ENCODE assay signal across 1 cellular context in the genomic region with DNA sequence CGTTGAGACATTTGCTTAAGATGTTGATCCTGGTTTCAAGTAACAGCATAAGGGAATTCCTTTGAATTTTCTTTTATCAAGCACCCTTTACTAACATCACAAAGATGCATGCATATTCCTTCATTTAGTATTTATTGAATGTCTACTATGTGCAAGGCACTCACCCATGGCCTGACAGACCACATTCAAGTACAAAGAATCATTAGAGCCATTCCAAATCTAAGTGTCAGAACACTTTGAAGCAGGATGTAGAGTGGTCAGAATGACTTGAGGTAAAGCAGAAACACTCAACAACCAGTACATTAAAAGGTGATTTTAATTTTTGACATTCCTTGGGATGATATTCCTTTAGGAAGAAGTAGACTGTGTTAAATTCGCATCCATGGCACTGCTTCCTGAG.
TF ChIP-seq lines count a peak whose summit lies in the region.

No MANE protein-coding gene starts in this region.

TF ChIP-seq in HepG2, 621 proteins besides CTCF, POLR2A, EP300 and RAD21:
- no peak for TF ChIP-seq ZNF790 (CRISPR knock-in tag; IDR thresholded peaks at IDR 0.05; ENCODE audit: borderline replicate concordance)
- TF ChIP-seq, protein P1, sequence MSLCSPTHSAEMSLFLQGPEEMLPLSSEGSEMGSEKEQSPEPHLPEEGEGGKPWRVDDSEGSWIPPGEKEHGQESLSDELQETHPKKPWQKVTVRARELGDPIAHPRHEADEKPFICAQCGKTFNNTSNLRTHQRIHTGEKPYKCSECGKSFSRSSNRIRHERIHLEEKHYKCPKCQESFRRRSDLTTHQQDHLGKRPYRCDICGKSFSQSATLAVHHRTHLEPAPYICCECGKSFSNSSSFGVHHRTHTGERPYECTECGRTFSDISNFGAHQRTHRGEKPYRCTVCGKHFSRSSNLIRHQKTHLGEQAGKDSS (CRISPR knock-in tag; IDR thresholded peaks at IDR 0.05; ENCODE audit: borderline replicate concordance, low read depth): no peak
- no peak for TF ChIP-seq ZNF563 (CRISPR knock-in tag; IDR thresholded peaks at IDR 0.05)
- no peak for TF ChIP-seq ZMYM4 (CRISPR knock-in tag; IDR thresholded peaks at IDR 0.05)
- TF ChIP-seq ZNF543 (CRISPR knock-in tag; IDR thresholded peaks at IDR 0.05): no peak
- TF ChIP-seq POLR2AphosphoS5 (IDR thresholded peaks at IDR 0.05; ENCODE audit: low read depth, low read length): 0 out of 2 replicates have a peak, but pooled peaks have one; percentile 14
